8 cellular contexts compared by ENCODE assay signal in genomic region chr1:178189814-178190213, GRCh38.
DNase-seq lines count a peak whose midpoint lies in the region; ATAC-seq and TF ChIP-seq lines count a peak whose summit lies in the region.

No MANE protein-coding gene starts in this region.

- H3K4me1 Mint-ChIP-seq in activated naive CD8-positive, alpha-beta T cell treated with anti-CD3 and anti-CD28 coated beads, Interleukin-2, amount 50 U/mL, for 24 hours: no peaks in the 10 kb centered on the region

- H3K36me3 Mint-ChIP-seq in activated naive CD8-positive, alpha-beta T cell treated with anti-CD3 and anti-CD28 coated beads, Interleukin-2, amount 50 U/mL, for 24 hours (ENCODE audit: low read depth): no peaks in the 10 kb centered on the region

- ATAC-seq in GM18498 (IDR thresholded peaks at IDR 0.05; ENCODE audit: unreplicated experiment): peak; percentile 71
- no peak for ATAC-seq in activated naive CD8-positive, alpha-beta T cell treated with anti-CD3 and anti-CD28 coated beads, Interleukin-2, amount 50 U/mL, for 24 hours
- no peak for ATAC-seq in GM18861 (IDR thresholded peaks at IDR 0.05; ENCODE audit: unreplicated experiment)

- H3K27me3 Mint-ChIP-seq in activated naive CD8-positive, alpha-beta T cell treated with anti-CD3 and anti-CD28 coated beads, Interleukin-2, amount 50 U/mL, for 24 hours: peaks cover 1% of the 10 kb centered on the region

- H3K27ac ChIP-seq in 22Rv1: no peak overlapping the region

- peak; percentile 82 for TF ChIP-seq CTCF in 22Rv1 (IDR thresholded peaks at IDR 0.05)

- peaks cover 3% of the 10 kb centered on the region for H3K9me3 Mint-ChIP-seq in activated naive CD8-positive, alpha-beta T cell treated with anti-CD3 and anti-CD28 coated beads, Interleukin-2, amount 50 U/mL, for 24 hours

- no peak overlapping the region for H3K4me3 Mint-ChIP-seq in activated naive CD8-positive, alpha-beta T cell treated with anti-CD3 and anti-CD28 coated beads, Interleukin-2, amount 50 U/mL, for 24 hours

- H3K27ac Mint-ChIP-seq in activated naive CD8-positive, alpha-beta T cell treated with anti-CD3 and anti-CD28 coated beads, Interleukin-2, amount 50 U/mL, for 24 hours: no peak overlapping the region

- peak; percentile 6 for DNase-seq in KG1 (lab: John Stamatoyannopoulos, UW)
- peak; percentile 40 for DNase-seq in SW480 (ENCODE audit: low spot score)
- peak; percentile 40 for DNase-seq in iPS DF 19.7 (ENCODE audit: low read depth, low spot score)
- no peak for DNase-seq in activated naive CD8-positive, alpha-beta T cell treated with anti-CD3 and anti-CD28 coated beads, Interleukin-2, amount 50 U/mL, for 24 hours
- DNase-seq in activated CD4-positive, alpha-beta T cell treated with anti-CD3 and anti-CD28 coated beads for 1 hour: no peak

Comparison
In these comparisons a context has a peak if more than half of its experiments do, and no peak if none do; other contexts are left out.
1. DNase-seq: peak in KG1 (single experiment), SW480 (single experiment) and iPS DF 19.7 (single experiment); none in activated naive CD8-positive, alpha-beta T cell treated with anti-CD3 and anti-CD28 coated beads, Interleukin-2, amount 50 U/mL, for 24 hours (single experiment) and activated CD4-positive, alpha-beta T cell treated with anti-CD3 and anti-CD28 coated beads for 1 hour (single experiment).